Comparison of ENCODE assay signal across 10 cellular contexts in the genomic region with DNA sequence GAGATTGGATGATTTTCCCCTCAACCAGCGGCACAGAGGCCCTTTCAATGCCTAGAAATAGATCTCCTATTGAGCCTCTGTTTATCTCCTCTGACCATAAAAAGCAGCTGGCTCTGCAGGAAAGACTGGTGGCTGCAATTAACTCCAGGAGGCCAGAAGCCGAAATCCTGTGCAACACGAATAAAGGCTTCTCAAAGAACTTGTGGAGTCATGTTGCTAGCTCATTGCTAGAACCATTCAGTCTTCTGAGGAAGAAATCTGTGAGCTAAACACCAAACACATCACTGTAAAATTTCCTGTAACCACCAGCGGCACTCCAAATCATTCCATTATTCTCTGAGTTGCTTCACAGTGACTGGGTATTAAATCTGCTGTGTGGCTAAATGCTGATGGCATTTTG. TPM values are rescaled to one million over a fixed set of nuclear protein-coding genes. Genes with fewer than 3 reads are reported as not detected.
DNase-seq lines count a peak whose midpoint lies in the region; ATAC-seq and TF ChIP-seq lines count a peak whose summit lies in the region.
"Had no signal": no experiment of that assay in that cellular context is flagged by ENCODE, and none has a peak within 500 bp of the region (broad histone marks: within the 10 kb centered on the region; RNA-seq: fewer than 3 reads in every experiment).

No MANE protein-coding gene starts in this region.

- no peak overlapping the region for H2BK20ac ChIP-seq in H9 (ENCODE audit: low read depth, low read length, poor library complexity, severe bottlenecking)

- no peak overlapping the region for H2BK120ac ChIP-seq in H9 (ENCODE audit: low read depth, low read length, poor library complexity, severe bottlenecking)

- no peaks in the 10 kb centered on the region for H3K79me1 ChIP-seq in H9 (ENCODE audit: insufficient read depth, low read depth, low read length, poor library complexity, severe bottlenecking)

- H3K79me2 ChIP-seq in H9 (ENCODE audit: insufficient read depth, low read length) (no peaks in the 10 kb centered on the region), fibroblast of lung (ENCODE audit: control insufficient read depth, insufficient read depth, low read length) (no peaks in the 10 kb centered on the region)

- H2BK15ac ChIP-seq in H9 (ENCODE audit: low read depth, low read length), result no peak overlapping the region

- CTCF ChIA-PET in CD8-positive, alpha-beta T cell (lab: Charles Lee), result interaction anchor here (0.9 kb wide), 1 partner anchor 10 kb away, joined by 3 read pairs; no protein-coding TSS in a partner anchor
- CTCF ChIA-PET in Caco-2 (lab: Charles Lee), result no interaction called here
- CTCF ChIA-PET in activated CD8-positive, alpha-beta T cell treated with anti-CD3 and anti-CD28 coated beads, Interleukin-2, amount 10 ng/mL, durations not matched to agents 7 days and 5 days (lab: Charles Lee), result no interaction called here

- H3K14ac ChIP-seq in H9 (ENCODE audit: insufficient read depth, low read length), result no peak overlapping the region

- H4K5ac ChIP-seq in H9 (ENCODE audit: insufficient read length, low read depth, low read length), result no peak overlapping the region

- H3K27ac ChIP-seq in H9 (ENCODE audit: insufficient read length, low read depth, low read length), result no peak overlapping the region
- H3K27ac ChIP-seq in SK-N-MC, result peak overlapping the region; percentile 92
- H3K27ac ChIP-seq in fibroblast of lung (ENCODE audit: insufficient read depth, low read length), result peak overlapping the region; percentile 1
- peak overlapping the region; percentile 19 for H3K27ac ChIP-seq in rectal smooth muscle tissue (ENCODE audit: low read depth, low read length)
- no peak overlapping the region for H3K27ac ChIP-seq in CD8-positive, alpha-beta T cell (ENCODE audit: low read depth, low read length)

- H3K9me3 Mint-ChIP-seq in H9, result peaks cover 2 to 7% of the 10 kb centered on the region in 2 experiments; a peak in 3 of 5 replicates
- peaks cover 8% of the 10 kb centered on the region for H3K9me3 Mint-ChIP-seq in CD8-positive, alpha-beta T cell
- H3K9me3 Mint-ChIP-seq in Caco-2 (ENCODE audit: unreplicated experiment), result peaks cover 5% of the 10 kb centered on the region
- H3K9me3 Mint-ChIP-seq in activated CD8-positive, alpha-beta T cell treated with anti-CD3 and anti-CD28 coated beads, Interleukin-2, amount 10 ng/mL, durations not matched to agents 7 days and 5 days (ENCODE audit: insufficient read depth), result peaks cover 3% of the 10 kb centered on the region

- ATAC-seq in CD8-positive, alpha-beta T cell, result no peak
- ATAC-seq in activated CD8-positive, alpha-beta T cell treated with anti-CD3 and anti-CD28 coated beads, Interleukin-2, amount 10 ng/mL, durations not matched to agents 7 days and 5 days, result no peak

- H4K20me1 ChIP-seq in H9 (ENCODE audit: control insufficient read depth, insufficient read depth, insufficient read length) (no peaks in the 10 kb centered on the region), fibroblast of lung (ENCODE audit: control insufficient read depth, extremely low read depth, insufficient read depth, low read length) (no peaks in the 10 kb centered on the region)

- no peak overlapping the region for H3K23ac ChIP-seq in H9 (ENCODE audit: insufficient read length, low read depth, low read length)

- H2BK12ac ChIP-seq in H9 (ENCODE audit: insufficient read length, low read depth, low read length), result no peak overlapping the region

- H3K4me3 Mint-ChIP-seq in H9 (no peak overlapping the region; a peak in 1 of 5 replicates), Caco-2 (ENCODE audit: unreplicated experiment) (no peak overlapping the region)
- no peak overlapping the region for H3K4me3 Mint-ChIP-seq in CD8-positive, alpha-beta T cell
- no peak overlapping the region for H3K4me3 Mint-ChIP-seq in activated CD8-positive, alpha-beta T cell treated with anti-CD3 and anti-CD28 coated beads, Interleukin-2, amount 10 ng/mL, durations not matched to agents 7 days and 5 days
- H3K4me3 Mint-ChIP-seq: activated naive CD8-positive, alpha-beta T cell treated with anti-CD3 and anti-CD28 coated beads for 36 hours had no signal

- H3K27me3 Mint-ChIP-seq in H9 (ENCODE audit: low read depth) (peaks cover 23% of the 10 kb centered on the region), Caco-2 (ENCODE audit: insufficient read depth, unreplicated experiment) (peaks cover 7% of the 10 kb centered on the region)
- H3K27me3 Mint-ChIP-seq in CD8-positive, alpha-beta T cell (ENCODE audit: low read depth), result no peaks in the 10 kb centered on the region
- H3K27me3 Mint-ChIP-seq in activated CD8-positive, alpha-beta T cell treated with anti-CD3 and anti-CD28 coated beads, Interleukin-2, amount 10 ng/mL, durations not matched to agents 7 days and 5 days (ENCODE audit: low read depth), result peaks cover 12% of the 10 kb centered on the region
- H3K27me3 Mint-ChIP-seq: activated naive CD8-positive, alpha-beta T cell treated with anti-CD3 and anti-CD28 coated beads for 36 hours had no signal

- BruUV-seq in Caco-2 (replicated peaks; lab: Mats Ljungman, UMichigan), result no TSS peak

- peaks cover 5% of the 10 kb centered on the region for H3K23me2 ChIP-seq in H9 (ENCODE audit: insufficient read length, low read depth, low read length, poor library complexity, severe bottlenecking)

- H3K36me3 Mint-ChIP-seq in H9 (ENCODE audit: insufficient read depth in 1 of 3, low read depth in 3 of 3) (peaks cover 0 to 3% (median 0%) of the 10 kb centered on the region in 3 experiments; a peak in 2 of 7 replicates), Caco-2 (ENCODE audit: insufficient read depth, unreplicated experiment) (no peaks in the 10 kb centered on the region)
- H3K36me3 Mint-ChIP-seq in CD8-positive, alpha-beta T cell, result no peaks in the 10 kb centered on the region
- H3K36me3 Mint-ChIP-seq in activated CD8-positive, alpha-beta T cell treated with anti-CD3 and anti-CD28 coated beads, Interleukin-2, amount 10 ng/mL, durations not matched to agents 7 days and 5 days (ENCODE audit: low read depth), result no peaks in the 10 kb centered on the region

- POLR2A ChIA-PET in CD8-positive, alpha-beta T cell (lab: Charles Lee), result no interaction called here
- POLR2A ChIA-PET in Caco-2 (lab: Charles Lee), result no interaction called here
- POLR2A ChIA-PET in activated CD8-positive, alpha-beta T cell treated with anti-CD3 and anti-CD28 coated beads, Interleukin-2, amount 10 ng/mL, durations not matched to agents 7 days and 5 days (lab: Charles Lee), result no interaction called here

- WGBS in H9 (ENCODE audit: extremely low coverage, insufficient read length, low lambda C conversion rate), result no CpG with 5 or more reads among the region's 4 CpGs

- H3K9me3 ChIP-seq in H9 (ENCODE audit: control insufficient read depth, low read depth, low read length) (no peaks in the 10 kb centered on the region), SK-N-MC (ENCODE audit: low read depth, low read length) (no peaks in the 10 kb centered on the region), fibroblast of lung (ENCODE audit: control insufficient read depth, insufficient read depth, low read depth, low read length) (no peaks in the 10 kb centered on the region), Caco-2 (0 out of 2 replicates have a peak, but pooled peaks cover 4% of the 10 kb centered on the region)
- H3K9me3 ChIP-seq in CD8-positive, alpha-beta T cell (ENCODE audit: low read length), result no peaks in the 10 kb centered on the region

- no peak overlapping the region for H4K8ac ChIP-seq in H9 (replicated peaks; ENCODE audit: insufficient read length, low read depth, low read length)

- H3K4ac ChIP-seq in H9 (ENCODE audit: low read depth, low read length), result no peak overlapping the region

- no peak overlapping the region for H3K56ac ChIP-seq in H9 (ENCODE audit: insufficient read length, low read depth, low read length)

- intact Hi-C loops in CD8-positive, alpha-beta T cell (cut with DNase I, micrococcal nuclease), result no loop called here
- intact Hi-C loops in Caco-2 (cut with micrococcal nuclease; ENCODE audit: unreplicated experiment), result no loop called here

- H3K36me3 ChIP-seq in SK-N-MC (ENCODE audit: insufficient read depth, low read length) (no peaks in the 10 kb centered on the region), fibroblast of lung (ENCODE audit: control insufficient read depth, insufficient read depth, low read length) (no peaks in the 10 kb centered on the region), rectal smooth muscle tissue (ENCODE audit: control insufficient read depth, insufficient read depth, low read length) (no peaks in the 10 kb centered on the region), Caco-2 (ENCODE audit: control insufficient read depth, insufficient read depth, low read length) (no peaks in the 10 kb centered on the region)
- H3K36me3 ChIP-seq in CD8-positive, alpha-beta T cell (ENCODE audit: insufficient read depth, low read length), result no peaks in the 10 kb centered on the region
- H3K36me3 ChIP-seq: MG63 had no signal

- H2BK5ac ChIP-seq in H9 (ENCODE audit: insufficient read length, low read length), result no peak overlapping the region

- no peak overlapping the region for H2AFZ ChIP-seq in H9 (ENCODE audit: low read length)
- H2AFZ ChIP-seq in fibroblast of lung (ENCODE audit: low read length), result peak overlapping the region; percentile 33

- H2AK5ac ChIP-seq in H9 (ENCODE audit: insufficient read length, low read length), result no peak overlapping the region

- TF ChIP-seq CTCF in H9 (conservative IDR thresholded peaks at IDR 0.05) (no peak), fibroblast of lung (conservative IDR thresholded peaks at IDR 0.05 in 1 of 2, IDR thresholded peaks at IDR 0.05 in 1 of 2; ENCODE audit: low read depth in 1 of 2, low read length in 2 of 2) (no peak), Caco-2 (IDR thresholded peaks at IDR 0.05; ENCODE audit: insufficient read depth in 1 of 2, low read depth in 1 of 2, low read length in 1 of 2, severe bottlenecking in 1 of 2, unreplicated experiment in 1 of 2) (no peak)
- no peak for TF ChIP-seq CTCF in CD8-positive, alpha-beta T cell (IDR thresholded peaks at IDR 0.05)

- H3K4me1 Mint-ChIP-seq in H9 (peaks cover 31 to 40% of the 10 kb centered on the region in 2 experiments), Caco-2 (ENCODE audit: low read depth, unreplicated experiment) (no peaks in the 10 kb centered on the region)
- H3K4me1 Mint-ChIP-seq in CD8-positive, alpha-beta T cell (ENCODE audit: low read depth), result peaks cover 5% of the 10 kb centered on the region
- no peaks in the 10 kb centered on the region for H3K4me1 Mint-ChIP-seq in activated CD8-positive, alpha-beta T cell treated with anti-CD3 and anti-CD28 coated beads, Interleukin-2, amount 10 ng/mL, durations not matched to agents 7 days and 5 days (ENCODE audit: low read depth)
- H3K4me1 Mint-ChIP-seq: activated naive CD8-positive, alpha-beta T cell treated with anti-CD3 and anti-CD28 coated beads for 36 hours had no signal

- H3K4me3 ChIP-seq in SK-N-MC (peak overlapping the region; percentile 60), fibroblast of lung (replicated peaks in 1 of 4; ENCODE audit: control extremely low read depth in 1 of 4, insufficient read depth in 1 of 4, low read depth in 3 of 4, low read length in 4 of 4) (no peak overlapping the region), rectal smooth muscle tissue (ENCODE audit: low read length) (no peak overlapping the region), Caco-2 (ENCODE audit: low read depth, low read length) (no peak overlapping the region)
- H3K4me3 ChIP-seq in CD8-positive, alpha-beta T cell (ENCODE audit: low read depth, low read length), result no peak overlapping the region
- H3K4me3 ChIP-seq: MG63 had no signal

- no peak overlapping the region for H4K91ac ChIP-seq in H9 (ENCODE audit: insufficient read length, low read depth, low read length)

- no peak overlapping the region for H3T11ph ChIP-seq in H9 (ENCODE audit: low read length)

- H3K9ac ChIP-seq in H9 (ENCODE audit: extremely low read depth, insufficient read length, low read length), result no peak overlapping the region
- H3K9ac ChIP-seq in SK-N-MC (ENCODE audit: insufficient read length), result peak overlapping the region; percentile 57
- H3K9ac ChIP-seq in fibroblast of lung (ENCODE audit: insufficient read depth, low read length), result no peak overlapping the region
- no peak overlapping the region for H3K9ac ChIP-seq in rectal smooth muscle tissue (ENCODE audit: low read length)

- H3K27ac Mint-ChIP-seq in H9 (peak overlapping the region in 2 of 3 experiments; percentile 60 to 87; a peak in 5 of 7 replicates), Caco-2 (ENCODE audit: unreplicated experiment) (no peak overlapping the region)
- H3K27ac Mint-ChIP-seq in CD8-positive, alpha-beta T cell, result no peak overlapping the region
- no peak overlapping the region for H3K27ac Mint-ChIP-seq in activated CD8-positive, alpha-beta T cell treated with anti-CD3 and anti-CD28 coated beads, Interleukin-2, amount 10 ng/mL, durations not matched to agents 7 days and 5 days
- H3K27ac Mint-ChIP-seq: activated naive CD8-positive, alpha-beta T cell treated with anti-CD3 and anti-CD28 coated beads for 36 hours had no signal

- H3K4me1 ChIP-seq in H9 (ENCODE audit: insufficient read depth, low read length) (no peaks in the 10 kb centered on the region), fibroblast of lung (ENCODE audit: control insufficient read depth, extremely low read depth, insufficient read depth, low read length) (peaks cover 12% of the 10 kb centered on the region), rectal smooth muscle tissue (ENCODE audit: control insufficient read depth, insufficient read depth, low read length) (peaks cover 11% of the 10 kb centered on the region), Caco-2 (peaks cover 15% of the 10 kb centered on the region)
- H3K4me1 ChIP-seq in CD8-positive, alpha-beta T cell (ENCODE audit: insufficient read depth, low read length), result no peaks in the 10 kb centered on the region

- DNase-seq in H9, result no peak
- DNase-seq in SK-N-MC (ENCODE audit: low read depth, low spot score), result peak; percentile 34
- DNase-seq in fibroblast of lung (ENCODE audit: low read depth in 2 of 2), result peak; percentile 45 to 84
- DNase-seq in CD8-positive, alpha-beta T cell, result no peak
- no peak for DNase-seq in Caco-2
- no peak for DNase-seq in activated CD4-positive, alpha-beta T cell treated with anti-CD3 and anti-CD28 coated beads for 48 hours
- DNase-seq in activated CD8-positive, alpha-beta T cell treated with anti-CD3 and anti-CD28 coated beads, Interleukin-2, amount 10 ng/mL, durations not matched to agents 7 days and 5 days, result no peak
- DNase-seq: activated naive CD8-positive, alpha-beta T cell treated with anti-CD3 and anti-CD28 coated beads for 36 hours; MG63 had no signal

- H3K18ac ChIP-seq in H9 (ENCODE audit: insufficient read length, low read depth, low read length), result no peak overlapping the region

- no peaks in the 10 kb centered on the region for H3K27me3 ChIP-seq in H9 (ENCODE audit: insufficient read depth, low read length)
- H3K27me3 ChIP-seq in fibroblast of lung (ENCODE audit: control insufficient read depth, insufficient read depth, low read length), result no peaks in the 10 kb centered on the region
- H3K27me3 ChIP-seq in rectal smooth muscle tissue (ENCODE audit: control insufficient read depth, insufficient read depth, low read length), result no peaks in the 10 kb centered on the region
- H3K27me3 ChIP-seq in CD8-positive, alpha-beta T cell (ENCODE audit: insufficient read depth, low read length), result no peaks in the 10 kb centered on the region
- H3K27me3 ChIP-seq in Caco-2 (replicated peaks; ENCODE audit: control insufficient read depth, insufficient read depth, low read length), result no peaks in the 10 kb centered on the region
- H3K27me3 ChIP-seq: MG63 had no signal

- H3K4me2 ChIP-seq in H9 (ENCODE audit: insufficient read depth, insufficient read length, low read length) (no peak overlapping the region), fibroblast of lung (ENCODE audit: extremely low read depth, insufficient read depth, low read length) (no peak overlapping the region)

RNA-seq across cellular contexts. Expression of gene TPD52L1, which starts 49.1 kb away (rescaled TPM):
- total RNA-seq in H9 (2021) (6.6 and 6.9 TPM in 2 replicates), fibroblast of lung (41.0 and 41.1 TPM in 2 replicates), Caco-2 (2022) (60.1 and 83.9 TPM in 2 replicates)
- 16.5 and 75.9 TPM in 2 replicates for polyA plus RNA-seq in fibroblast of lung
- 11.3 and 51.9 TPM in 2 replicates for polyA plus RNA-seq in fibroblast of lung (2012)
- polyA minus RNA-seq in fibroblast of lung (ENCODE audit: low replicate concordance), result 5.0 and 17.5 TPM in 2 replicates
- not detected for total RNA-seq in CD8-positive, alpha-beta T cell
- total RNA-seq in activated CD8-positive, alpha-beta T cell treated with anti-CD3 and anti-CD28 coated beads, Interleukin-2, amount 10 ng/mL, durations not matched to agents 7 days and 5 days, result not detected

Comparison
In these comparisons a context has a peak if more than half of its experiments do, and no peak if none do; other contexts are left out.
1. DNase-seq: peak in SK-N-MC (single experiment) and fibroblast of lung (2 of 2); none in H9 (single experiment), CD8-positive, alpha-beta T cell (0 of 7), Caco-2 (0 of 2), activated CD4-positive, alpha-beta T cell treated with anti-CD3 and anti-CD28 coated beads for 48 hours (single experiment) and activated CD8-positive, alpha-beta T cell treated with anti-CD3 and anti-CD28 coated beads, Interleukin-2, amount 10 ng/mL, durations not matched to agents 7 days and 5 days (single experiment).
2. H3K27ac ChIP-seq: peak in SK-N-MC (single experiment), fibroblast of lung (single experiment) and rectal smooth muscle tissue (single experiment); none in H9 (single experiment) and CD8-positive, alpha-beta T cell (single experiment).
3. H3K27ac Mint-ChIP-seq: peak in H9 (2 of 3); none in CD8-positive, alpha-beta T cell (single experiment), Caco-2 (single experiment) and activated CD8-positive, alpha-beta T cell treated with anti-CD3 and anti-CD28 coated beads, Interleukin-2, amount 10 ng/mL, durations not matched to agents 7 days and 5 days (single experiment).